In the genomic region with DNA sequence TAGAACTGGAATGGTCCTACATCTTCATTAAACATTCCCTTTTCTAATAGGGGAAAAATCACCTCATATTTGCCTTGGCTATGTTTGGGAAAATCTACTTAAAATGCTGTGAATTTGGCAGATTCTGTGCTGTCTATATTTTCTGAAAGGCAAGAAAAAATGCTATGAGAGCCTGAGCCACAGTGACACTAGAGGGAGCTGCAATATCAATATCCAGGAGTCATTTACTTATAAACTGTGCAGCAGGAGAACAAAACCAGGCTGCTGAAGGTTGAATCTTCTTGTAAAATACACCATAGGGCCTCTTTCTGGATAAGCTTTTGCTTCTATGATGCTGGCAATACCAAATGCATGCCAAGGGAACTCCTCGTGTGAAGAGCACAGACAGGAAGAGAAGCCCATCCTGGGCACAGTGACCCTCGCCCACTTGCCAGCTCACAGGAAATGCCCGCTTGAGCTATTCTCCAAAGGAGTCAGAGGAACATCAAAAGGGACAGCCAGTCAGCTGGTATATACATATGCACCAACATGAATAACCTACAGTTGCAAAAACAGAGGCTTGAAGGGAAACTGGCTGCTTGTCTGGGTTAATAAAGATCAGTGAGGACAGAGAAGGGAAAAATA, we compare ENCODE assay signal across 1 cellular context.
A peak's percentile ranks its signal among the peaks of the same experiment; 100 is the strongest.
TF ChIP-seq lines count a peak whose summit lies in the region.

No MANE protein-coding gene starts in this region.

TF ChIP-seq in GM12878, 131 proteins besides CTCF, POLR2A, EP300 and RAD21 (continued from another document):
- TF ChIP-seq, protein P1, sequence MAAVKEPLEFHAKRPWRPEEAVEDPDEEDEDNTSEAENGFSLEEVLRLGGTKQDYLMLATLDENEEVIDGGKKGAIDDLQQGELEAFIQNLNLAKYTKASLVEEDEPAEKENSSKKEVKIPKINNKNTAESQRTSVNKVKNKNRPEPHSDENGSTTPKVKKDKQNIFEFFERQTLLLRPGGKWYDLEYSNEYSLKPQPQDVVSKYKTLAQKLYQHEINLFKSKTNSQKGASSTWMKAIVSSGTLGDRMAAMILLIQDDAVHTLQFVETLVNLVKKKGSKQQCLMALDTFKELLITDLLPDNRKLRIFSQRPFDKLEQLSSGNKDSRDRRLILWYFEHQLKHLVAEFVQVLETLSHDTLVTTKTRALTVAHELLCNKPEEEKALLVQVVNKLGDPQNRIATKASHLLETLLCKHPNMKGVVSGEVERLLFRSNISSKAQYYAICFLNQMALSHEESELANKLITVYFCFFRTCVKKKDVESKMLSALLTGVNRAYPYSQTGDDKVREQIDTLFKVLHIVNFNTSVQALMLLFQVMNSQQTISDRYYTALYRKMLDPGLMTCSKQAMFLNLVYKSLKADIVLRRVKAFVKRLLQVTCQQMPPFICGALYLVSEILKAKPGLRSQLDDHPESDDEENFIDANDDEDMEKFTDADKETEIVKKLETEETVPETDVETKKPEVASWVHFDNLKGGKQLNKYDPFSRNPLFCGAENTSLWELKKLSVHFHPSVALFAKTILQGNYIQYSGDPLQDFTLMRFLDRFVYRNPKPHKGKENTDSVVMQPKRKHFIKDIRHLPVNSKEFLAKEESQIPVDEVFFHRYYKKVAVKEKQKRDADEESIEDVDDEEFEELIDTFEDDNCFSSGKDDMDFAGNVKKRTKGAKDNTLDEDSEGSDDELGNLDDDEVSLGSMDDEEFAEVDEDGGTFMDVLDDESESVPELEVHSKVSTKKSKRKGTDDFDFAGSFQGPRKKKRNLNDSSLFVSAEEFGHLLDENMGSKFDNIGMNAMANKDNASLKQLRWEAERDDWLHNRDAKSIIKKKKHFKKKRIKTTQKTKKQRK (IDR thresholded peaks at IDR 0.05; ENCODE audit: low read depth, low read length): no peak
- TF ChIP-seq ZZZ3 (IDR thresholded peaks at IDR 0.05; ENCODE audit: control insufficient read depth, insufficient read length, low read depth) (no peak), CHD4 (IDR thresholded peaks at IDR 0.05) (no peak), RUNX3 (IDR thresholded peaks at IDR 0.05; ENCODE audit: low read length) (0 out of 2 replicates have a peak, but pooled peaks have one; percentile 33), MEF2A (IDR thresholded peaks at IDR 0.05; ENCODE audit: insufficient read depth, low read depth, low read length) (no peak)
- TF ChIP-seq, protein P2, sequence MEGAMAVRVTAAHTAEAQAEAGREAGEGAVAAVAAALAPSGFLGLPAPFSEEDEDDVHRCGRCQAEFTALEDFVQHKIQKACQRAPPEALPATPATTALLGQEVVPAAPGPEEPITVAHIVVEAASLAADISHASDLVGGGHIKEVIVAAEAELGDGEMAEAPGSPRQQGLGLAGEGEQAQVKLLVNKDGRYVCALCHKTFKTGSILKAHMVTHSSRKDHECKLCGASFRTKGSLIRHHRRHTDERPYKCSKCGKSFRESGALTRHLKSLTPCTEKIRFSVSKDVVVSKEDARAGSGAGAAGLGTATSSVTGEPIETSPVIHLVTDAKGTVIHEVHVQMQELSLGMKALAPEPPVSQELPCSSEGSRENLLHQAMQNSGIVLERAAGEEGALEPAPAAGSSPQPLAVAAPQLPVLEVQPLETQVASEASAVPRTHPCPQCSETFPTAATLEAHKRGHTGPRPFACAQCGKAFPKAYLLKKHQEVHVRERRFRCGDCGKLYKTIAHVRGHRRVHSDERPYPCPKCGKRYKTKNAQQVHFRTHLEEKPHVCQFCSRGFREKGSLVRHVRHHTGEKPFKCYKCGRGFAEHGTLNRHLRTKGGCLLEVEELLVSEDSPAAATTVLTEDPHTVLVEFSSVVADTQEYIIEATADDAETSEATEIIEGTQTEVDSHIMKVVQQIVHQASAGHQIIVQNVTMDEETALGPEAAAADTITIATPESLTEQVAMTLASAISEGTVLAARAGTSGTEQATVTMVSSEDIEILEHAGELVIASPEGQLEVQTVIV (IDR thresholded peaks at IDR 0.05; ENCODE audit: borderline replicate concordance, partially characterized antibody): no peak
